Comparison of ENCODE assay signal across 30 cellular contexts in the genomic region with DNA sequence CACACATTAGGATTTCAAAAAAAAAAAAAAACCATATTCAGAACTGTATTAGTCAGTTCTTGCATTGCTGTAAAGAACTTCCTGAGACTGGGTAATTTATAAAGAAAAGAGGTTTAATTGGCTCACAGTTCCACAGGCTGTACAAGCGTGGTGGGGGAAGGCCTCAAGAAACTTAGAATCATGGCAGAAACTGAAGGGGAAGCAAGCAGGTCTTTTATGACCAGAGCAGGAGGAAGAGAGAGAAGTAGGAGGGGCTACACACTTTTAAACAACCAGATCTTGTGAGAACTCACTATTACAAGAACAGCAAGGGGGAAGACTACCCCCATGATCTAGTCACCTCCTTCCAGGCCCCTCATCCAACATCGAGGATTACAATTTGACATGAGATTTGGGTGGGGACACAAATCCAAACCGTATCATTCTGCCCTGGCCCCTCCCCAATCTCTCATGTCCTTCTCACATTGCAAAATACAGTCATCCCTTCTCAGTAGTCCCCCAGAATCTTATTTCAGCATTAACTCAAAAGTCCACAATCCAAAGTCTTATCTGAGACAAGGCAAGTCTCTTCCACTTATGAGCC. TPM values are rescaled to one million over a fixed set of nuclear protein-coding genes. Genes with fewer than 3 reads are reported as not detected.
DNase-seq lines count a peak whose midpoint lies in the region; ATAC-seq and TF ChIP-seq lines count a peak whose summit lies in the region.
"Had no signal": no experiment of that assay in that cellular context is flagged by ENCODE, and none has a peak within 500 bp of the region (broad histone marks: within the 10 kb centered on the region; RNA-seq: fewer than 3 reads in every experiment).

No MANE protein-coding gene starts in this region.

- peak overlapping the region; percentile 17 for H3K27ac Mint-ChIP-seq in WTC11
- H3K27ac Mint-ChIP-seq in stimulated activated naive B cell treated with anti-CD40 and anti-IgM and Interleukin-4, amounts not matched to agents 10 μg/mL and 1 μg/mL and 100 μg/mL, for 72 hours = peak overlapping the region; percentile 17
- H3K27ac Mint-ChIP-seq: activated naive CD8-positive, alpha-beta T cell; activated T-cell treated with anti-CD3 and anti-CD28 coated beads, Interleukin-2, amount 50 U/mL, for 72 hours; CD4-positive, alpha-beta T cell; HFFc6; stimulated activated naive CD8-positive, alpha-beta T cell treated with anti-CD3 and anti-CD28 coated beads, Interleukin-15, amount 100 ng/mL, for 72 hours had no signal

- no peak overlapping the region for H2BK120ac ChIP-seq in mesenchymal stem cell (ENCODE audit: low read depth, low read length)

- no peak overlapping the region for H3K4me2 ChIP-seq in mesenchymal stem cell (ENCODE audit: low read length, poor library complexity, severe bottlenecking)
- H3K4me2 ChIP-seq: PC-9 had no signal

- H3K27ac ChIP-seq in mesenchymal stem cell (ENCODE audit: low read length, poor library complexity, severe bottlenecking) = no peak overlapping the region
- H3K27ac ChIP-seq: 22Rv1, ascending aorta, lower lobe of right lung, PC-9, thyroid gland had no signal

- H3K4me1 Mint-ChIP-seq in WTC11 = peaks cover 72% of the 10 kb centered on the region
- peaks cover 34 to 37% of the 10 kb centered on the region in 2 donors for H3K4me1 Mint-ChIP-seq in stimulated activated naive B cell treated with anti-CD40 and anti-IgM and Interleukin-4, amounts not matched to agents 10 μg/mL and 1 μg/mL and 100 μg/mL, for 72 hours

- peaks cover 30% of the 10 kb centered on the region for H3K79me1 ChIP-seq in mesenchymal stem cell (replicated peaks; ENCODE audit: low read length, poor library complexity, severe bottlenecking)

- H3K4me3 Mint-ChIP-seq in WTC11 = no peak overlapping the region
- no peak overlapping the region for H3K4me3 Mint-ChIP-seq in stimulated activated naive B cell treated with anti-CD40 and anti-IgM and Interleukin-4, amounts not matched to agents 10 μg/mL and 1 μg/mL and 100 μg/mL, for 72 hours
- H3K4me3 Mint-ChIP-seq: activated naive CD8-positive, alpha-beta T cell; activated T-cell treated with anti-CD3 and anti-CD28 coated beads, Interleukin-2, amount 50 U/mL, for 72 hours; CD4-positive, alpha-beta T cell; HFFc6; neural crest cell; stimulated activated naive CD8-positive, alpha-beta T cell treated with anti-CD3 and anti-CD28 coated beads, Interleukin-15, amount 100 ng/mL, for 72 hours had no signal

- no peak overlapping the region for H2AK5ac ChIP-seq in mesenchymal stem cell (ENCODE audit: low read length, severe bottlenecking)

- no peak overlapping the region for H2BK12ac ChIP-seq in mesenchymal stem cell (ENCODE audit: low read length in 2 of 2)

- H3K36me3 Mint-ChIP-seq in WTC11 = no peaks in the 10 kb centered on the region
- peaks cover 10 to 18% of the 10 kb centered on the region in 2 donors for H3K36me3 Mint-ChIP-seq in stimulated activated naive B cell treated with anti-CD40 and anti-IgM and Interleukin-4, amounts not matched to agents 10 μg/mL and 1 μg/mL and 100 μg/mL, for 72 hours

- no peak overlapping the region for H2BK5ac ChIP-seq in mesenchymal stem cell (ENCODE audit: low read depth, low read length, poor library complexity, severe bottlenecking)

- 93% methylated on average over 3 of the region's 3 CpGs for WGBS in mesenchymal stem cell

- TF ChIP-seq CTCF in WTC11 (IDR thresholded peaks at IDR 0.05) = no peak

- no peak overlapping the region for H4K91ac ChIP-seq in mesenchymal stem cell (ENCODE audit: low read length)

- H3K36me3 ChIP-seq in mesenchymal stem cell (ENCODE audit: control insufficient read depth in 1 of 2, insufficient read depth in 2 of 2, low read depth in 1 of 2, low read length in 2 of 2) = no peaks in the 10 kb centered on the region
- H3K36me3 ChIP-seq: ascending aorta, lower lobe of right lung, thyroid gland had no signal

- ATAC-seq in WTC11 (no peak), GM18519 (IDR thresholded peaks at IDR 0.05; ENCODE audit: low FRiP score, unreplicated experiment) (no peak)
- peak; percentile 43 to 52 for ATAC-seq in stimulated activated naive B cell treated with anti-CD40 and anti-IgM and Interleukin-4, amounts not matched to agents 10 μg/mL and 1 μg/mL and 100 μg/mL, for 72 hours (replicated peaks)
- ATAC-seq: activated T-cell treated with anti-CD3 and anti-CD28 coated beads, Interleukin-2, amount 50 U/mL, for 72 hours had no signal

- H2BK15ac ChIP-seq in mesenchymal stem cell (ENCODE audit: low read depth, poor library complexity, severe bottlenecking) = no peak overlapping the region

- POLR2A ChIA-PET in WTC11 (lab: Charles Lee) = no interaction called here

- H3K18ac ChIP-seq in mesenchymal stem cell (ENCODE audit: low read depth in 1 of 2, low read length in 2 of 2) = no peak overlapping the region

- H3K27me3 Mint-ChIP-seq in WTC11 (ENCODE audit: low read depth) = no peaks in the 10 kb centered on the region
- no peaks in the 10 kb centered on the region for H3K27me3 Mint-ChIP-seq in stimulated activated naive B cell treated with anti-CD40 and anti-IgM and Interleukin-4, amounts not matched to agents 10 μg/mL and 1 μg/mL and 100 μg/mL, for 72 hours
- H3K27me3 Mint-ChIP-seq: activated naive CD8-positive, alpha-beta T cell; CD4-positive, alpha-beta T cell; IgD-negative memory B cell; stimulated activated naive CD8-positive, alpha-beta T cell treated with anti-CD3 and anti-CD28 coated beads, Interleukin-15, amount 100 ng/mL, for 72 hours had no signal

- no peak overlapping the region for H4K8ac ChIP-seq in mesenchymal stem cell (ENCODE audit: low read length)

- H3K23ac ChIP-seq in mesenchymal stem cell (ENCODE audit: low read length in 2 of 2) = no peak overlapping the region

- no peaks in the 10 kb centered on the region for H3K9me3 Mint-ChIP-seq in WTC11
- peaks cover 6 to 7% of the 10 kb centered on the region in 2 donors for H3K9me3 Mint-ChIP-seq in stimulated activated naive B cell treated with anti-CD40 and anti-IgM and Interleukin-4, amounts not matched to agents 10 μg/mL and 1 μg/mL and 100 μg/mL, for 72 hours
- H3K9me3 Mint-ChIP-seq: activated T-cell treated with anti-CD3 and anti-CD28 coated beads, Interleukin-2, amount 50 U/mL, for 72 hours; CD4-positive, alpha-beta T cell; HFFc6; IgD-negative memory B cell; neural crest cell; stimulated activated naive CD8-positive, alpha-beta T cell treated with anti-CD3 and anti-CD28 coated beads, Interleukin-15, amount 100 ng/mL, for 72 hours had no signal

- DNase-seq in NOMO-1 (lab: John Stamatoyannopoulos, UW; ENCODE audit: unreplicated experiment in 2 of 2) (peak; percentile 15 to 26), NOMO-1 treated with DMSO at 0.1 percent for 48 hours (lab: John Stamatoyannopoulos, UW; ENCODE audit: unreplicated experiment) (no peak), NCI-H69 (lab: John Stamatoyannopoulos, UW) (peak; percentile 15), WTC11 (ENCODE audit: low spot score) (no peak), mesenchymal stem cell (no peak), hippocampal formation (lab: John Stamatoyannopoulos, UW) (no peak)
- no peak for DNase-seq in stimulated activated naive B cell treated with anti-CD40 and anti-IgM and Interleukin-4, amounts not matched to agents 10 μg/mL and 1 μg/mL and 100 μg/mL, for 72 hours
- DNase-seq: activated CD4-positive, alpha-beta T cell treated with anti-CD3 and anti-CD28 coated beads for 48 hours; activated T-cell treated with anti-CD3 and anti-CD28 coated beads, Interleukin-2, amount 50 U/mL, for 72 hours; CD4-positive, alpha-beta T cell; central memory CD4-positive, alpha-beta T cell; DMS 273 treated with DMSO at 0.1 percent for 48 hours; HFFc6; kidney; lower lobe of right lung; NCI-H1048; NCI-H187; NCI-H526 treated with DMSO at 0.1 percent for 48 hours; PC-9; Right ventricle myocardium superior; stimulated activated CD4-positive, alpha-beta T cell treated with anti-CD3 and anti-CD28 coated beads, Interleukin-15, amount 100 ng/mL, for 24 hours; stimulated activated naive CD8-positive, alpha-beta T cell treated with anti-CD3 and anti-CD28 coated beads, Interleukin-15, amount 100 ng/mL, for 72 hours; T-helper 1 cell; thyroid gland had no signal

- CTCF ChIA-PET in WTC11 (lab: Charles Lee) = no interaction called here

- no peaks in the 10 kb centered on the region for H3K27me3 ChIP-seq in mesenchymal stem cell (ENCODE audit: control insufficient read depth in 1 of 2, insufficient read depth in 1 of 2, low read length in 2 of 2)
- H3K27me3 ChIP-seq: ascending aorta, thyroid gland had no signal

- no peak overlapping the region for H3K9ac ChIP-seq in mesenchymal stem cell (ENCODE audit: low read length)

- H3K14ac ChIP-seq in mesenchymal stem cell (ENCODE audit: low read length in 2 of 2) = no peak overlapping the region

- peaks cover 5% of the 10 kb centered on the region for H3K4me1 ChIP-seq in mesenchymal stem cell (ENCODE audit: control insufficient read depth, insufficient read depth, low read depth, low read length)

- no peak overlapping the region for H3K4me3 ChIP-seq in mesenchymal stem cell (ENCODE audit: insufficient read depth in 1 of 2, low read depth in 1 of 2, low read length in 2 of 2)
- H3K4me3 ChIP-seq: ascending aorta, lower lobe of right lung, PC-9, thyroid gland had no signal

- H2AFZ ChIP-seq in mesenchymal stem cell (ENCODE audit: low read depth, low read length) = no peak overlapping the region
- H2AFZ ChIP-seq: PC-9 had no signal

- no peaks in the 10 kb centered on the region for H3K9me3 ChIP-seq in mesenchymal stem cell (ENCODE audit: control insufficient read depth, low read length)
- H3K9me3 ChIP-seq: ascending aorta, lower lobe of right lung, thyroid gland had no signal

- no peak overlapping the region for H3K4ac ChIP-seq in mesenchymal stem cell (ENCODE audit: low read depth in 1 of 2, low read length in 2 of 2)

TF ChIP-seq in WTC11, 78 proteins besides CTCF, POLR2A, EP300 and RAD21 (continues in another document):
- TF ChIP-seq ZNF219 (CRISPR knock-in tag; IDR thresholded peaks at IDR 0.05; ENCODE audit: borderline replicate concordance) (no peak), JUN (CRISPR knock-in tag; IDR thresholded peaks at IDR 0.05) (no peak), EMX1 (CRISPR knock-in tag; IDR thresholded peaks at IDR 0.05) (no peak), TEAD4 (CRISPR knock-in tag; IDR thresholded peaks at IDR 0.05) (no peak)

RNA-seq across cellular contexts. Expression of a gene that starts 51.8 kb away (rescaled TPM):
- total RNA-seq in WTC11 (2021) = 51.0 to 55.0 TPM (median 51.3 TPM) in 3 replicates
- 4.2 TPM for polyA plus RNA-seq in mesenchymal stem cell (2013, experiment 1 of 2)
- 3.8 TPM for polyA plus RNA-seq in mesenchymal stem cell (2013, experiment 2 of 2)

Comparison
In these comparisons a context has a peak if more than half of its experiments do, and no peak if none do; other contexts are left out.
1. DNase-seq: peak in NOMO-1 (2 of 2) and NCI-H69 (single experiment); none in NOMO-1 treated with DMSO at 0.1 percent for 48 hours (single experiment), WTC11 (single experiment), stimulated activated naive B cell treated with anti-CD40 and anti-IgM and Interleukin-4, amounts not matched to agents 10 μg/mL and 1 μg/mL and 100 μg/mL, for 72 hours (single experiment), mesenchymal stem cell (single experiment) and hippocampal formation (0 of 2).
2. ATAC-seq: peak in stimulated activated naive B cell treated with anti-CD40 and anti-IgM and Interleukin-4, amounts not matched to agents 10 μg/mL and 1 μg/mL and 100 μg/mL, for 72 hours (2 of 2); none in WTC11 (single experiment) and GM18519 (single experiment).